ENCODE assay signal across 14 cellular contexts in genomic region chr13:24110011-24110410, GRCh38. TPM values are rescaled to one million over a fixed set of nuclear protein-coding genes. Genes with fewer than 3 reads are reported as not detected.
DNase-seq lines count a peak whose midpoint lies in the region; ATAC-seq and TF ChIP-seq lines count a peak whose summit lies in the region.
"Had no signal": no experiment of that assay in that cellular context is flagged by ENCODE, and none has a peak within 500 bp of the region (broad histone marks: within the 10 kb centered on the region; RNA-seq: fewer than 3 reads in every experiment).

No MANE protein-coding gene starts in this region.

- H3F3A ChIP-seq in PC-3 (ENCODE audit: low read length, unreplicated experiment): no peaks in the 10 kb centered on the region

- no peaks in the 10 kb centered on the region for H3K36me3 ChIP-seq in PC-3 (ENCODE audit: low read depth, low read length)
- H3K36me3 ChIP-seq in thyroid gland: no peaks in the 10 kb centered on the region

- peaks cover 2% of the 10 kb centered on the region for H3K9me3 Mint-ChIP-seq in neural crest cell
- H3K9me3 Mint-ChIP-seq: CD4-positive, alpha-beta T cell had no signal

- intact Hi-C loops in PC-3 (cut with micrococcal nuclease) (no loop called here), thyroid gland (cut with DNase I) (no loop called here)

- peak; percentile 17 for DNase-seq in PC-3
- peak; percentile 57 for DNase-seq in globus pallidus (ENCODE audit: low spot score)
- no peak for DNase-seq in neural crest cell (ENCODE audit: low read depth, low spot score)
- peak; percentile 68 to 69 for DNase-seq in thyroid gland
- DNase-seq in retina: no peak
- no peak for DNase-seq in kidney tubule cell (ENCODE audit: low spot score)
- no peak for DNase-seq in NCI-H146 (lab: John Stamatoyannopoulos, UW)
- DNase-seq: ACHN; C1 segment of cervical spinal cord; CD4-positive, alpha-beta T cell; DMS79 had no signal

- H3K4me1 ChIP-seq in PC-3 (ENCODE audit: insufficient read depth, low read length) (0 out of 2 replicates have a peak, but pooled peaks cover 4% of the 10 kb centered on the region), thyroid gland (peaks cover 23 to 36% of the 10 kb centered on the region in 2 donors)

- no peak for TF ChIP-seq POLR2A in thyroid gland (IDR thresholded peaks at IDR 0.05)

- BruUV-seq in PC-3 (replicated peaks; lab: Mats Ljungman, UMichigan): no TSS peak

- H3K36me3 Mint-ChIP-seq in neural crest cell (ENCODE audit: low read depth): no peaks in the 10 kb centered on the region

- CTCF ChIA-PET in PC-3 (lab: Charles Lee): no interaction called here

- 39 to 41% methylated on average over 4 of the region's 4 CpGs for WGBS in thyroid gland, 2 donors

- peak overlapping the region; percentile 20 for H3K4me3 Mint-ChIP-seq in neural crest cell
- H3K4me3 Mint-ChIP-seq: B cell; CD4-positive, alpha-beta T cell had no signal

- no peaks in the 10 kb centered on the region for H3K27me3 ChIP-seq in PC-3 (ENCODE audit: low read length)
- H3K27me3 ChIP-seq in thyroid gland: no peaks in the 10 kb centered on the region

- H3K4me1 Mint-ChIP-seq in neural crest cell: peaks cover 67% of the 10 kb centered on the region

- H3K9ac ChIP-seq in PC-3 (ENCODE audit: low read length): no peak overlapping the region

- H3K27ac ChIP-seq in PC-3 (ENCODE audit: low read length) (no peak overlapping the region), thyroid gland (no peak overlapping the region)

- H3K4me3 ChIP-seq in PC-3 (ENCODE audit: low read length) (no peak overlapping the region), thyroid gland (replicated peaks in 1 of 3) (no peak overlapping the region)
- H3K4me3 ChIP-seq: GM12878 had no signal

- no peaks in the 10 kb centered on the region for H4K20me1 ChIP-seq in PC-3 (ENCODE audit: low read length)

- no peaks in the 10 kb centered on the region for H3K9me2 ChIP-seq in PC-3 (replicated peaks; ENCODE audit: low read length)

- no peak overlapping the region for H3K4me2 ChIP-seq in PC-3 (ENCODE audit: low read length)

- TF ChIP-seq CTCF in PC-3 (conservative IDR thresholded peaks at IDR 0.05; ENCODE audit: low read depth, low read length): no peak
- TF ChIP-seq CTCF in neural crest cell (conservative IDR thresholded peaks at IDR 0.05): no peak
- no peak for TF ChIP-seq CTCF in thyroid gland (IDR thresholded peaks at IDR 0.05)

- ATAC-seq in PC-3: peak; percentile 38; the same call in 1 of the 2 replicates
- ATAC-seq: GM12878, HCT116 had no signal

- no peak overlapping the region; the same call in 1 of the 2 replicates for H2AFZ ChIP-seq in PC-3 (ENCODE audit: low read length)

- H3K9me3 ChIP-seq in PC-3 (ENCODE audit: low read length): no peaks in the 10 kb centered on the region
- H3K9me3 ChIP-seq in thyroid gland: no peaks in the 10 kb centered on the region

- no peak overlapping the region for H3K27ac Mint-ChIP-seq in neural crest cell (ENCODE audit: unreplicated experiment)
- H3K27ac Mint-ChIP-seq: B cell; CD4-positive, alpha-beta T cell had no signal

- POLR2A ChIA-PET in PC-3 (lab: Charles Lee; ENCODE audit: unreplicated experiment): no interaction called here

- no peaks in the 10 kb centered on the region for H3K27me3 Mint-ChIP-seq in neural crest cell (ENCODE audit: low read depth)
- H3K27me3 Mint-ChIP-seq: CD4-positive, alpha-beta T cell had no signal

- no peaks in the 10 kb centered on the region for H3K79me2 ChIP-seq in PC-3 (ENCODE audit: low read length)

RNA-seq across cellular contexts. Expression of gene SPATA13, which starts 50.5 kb away (rescaled TPM):
- 43.0 and 52.6 TPM in 2 replicates for total RNA-seq in PC-3 (2014; rRNA removed)
- 42.3 and 45.8 TPM in 2 replicates for total RNA-seq in neural crest cell
- total RNA-seq in thyroid gland: 10 to 100 TPM; 43.2 to 95.4 (median 51.1) TPM

Comparison
In these comparisons a context has a peak if more than half of its experiments do, and no peak if none do; other contexts are left out.
1. DNase-seq: peak in PC-3 (single experiment), globus pallidus (single experiment) and thyroid gland (2 of 2); none in neural crest cell (single experiment), retina (single experiment), kidney tubule cell (single experiment) and NCI-H146 (single experiment).